ENCODE assay signal across 13 cellular contexts in genomic region chr2:75595541-75596395, GRCh38. TPM values are rescaled to one million over a fixed set of nuclear protein-coding genes. Genes with fewer than 3 reads are reported as not detected.
DNase-seq lines count a peak whose midpoint lies in the region; ATAC-seq, FAIRE-seq and TF ChIP-seq lines count a peak whose summit lies in the region.
"Had no signal": no experiment of that assay in that cellular context is flagged by ENCODE, and none has a peak within 500 bp of the region (broad histone marks: within the 10 kb centered on the region; RNA-seq: fewer than 3 reads in every experiment).

No MANE protein-coding gene starts in this region.

- TF ChIP-seq POLR2A in transverse colon (IDR thresholded peaks at IDR 0.05): no peak

- no peaks in the 10 kb centered on the region for H3K36me3 ChIP-seq in transverse colon

- H3K4me3 ChIP-seq in retinal pigment epithelial cell (ENCODE audit: low read length) (no peak overlapping the region), transverse colon (no peak overlapping the region)

- H3K27ac ChIP-seq in transverse colon: no peak overlapping the region

- ATAC-seq in GM19328 (IDR thresholded peaks at IDR 0.05; ENCODE audit: unreplicated experiment): no peak

- peak; percentile 88 for FAIRE-seq in RCC 7860 (lab: Jason Lieb, UNC)
- FAIRE-seq: D721Med had no signal

- H3K9me3 ChIP-seq in transverse colon: no peaks in the 10 kb centered on the region

- no peak for TF ChIP-seq EP300 in transverse colon (IDR thresholded peaks at IDR 0.05; ENCODE audit: low read depth)

- no peaks in the 10 kb centered on the region for H3K4me1 ChIP-seq in transverse colon

- TF ChIP-seq CTCF in retinal pigment epithelial cell (conservative IDR thresholded peaks at IDR 0.05; ENCODE audit: low read depth, low read length): no peak
- no peak for TF ChIP-seq CTCF in transverse colon (IDR thresholded peaks at IDR 0.05)

- intact Hi-C loops in transverse colon (cut with DNase I; ENCODE audit: low total_unique reads): no loop called here

- in situ Hi-C loops in transverse colon (cut with MboI; ENCODE audit: low pct_ligation_motif_present in 1 of 4, low pct_unique_long_range_greater_than_20kb in 1 of 4, low sequenced_read_pairs in 3 of 4): no loop called here

- 33 to 48% methylated on average over 1 of the region's 1 CpG for WGBS in transverse colon (ENCODE audit: low coverage in 1 of 2), 2 donors

- peak; percentile 95 for DNase-seq in ELR (ENCODE audit: low read depth)
- DNase-seq in RCC 7860 (ENCODE audit: low spot score): peak; percentile 86
- peak; percentile 79 for DNase-seq in fibroblast of gingiva (ENCODE audit: low read depth)
- DNase-seq in retinal pigment epithelial cell (ENCODE audit: low read depth): peak; percentile 96
- no peak for DNase-seq in transverse colon
- no peak for DNase-seq in mesenteric fat pad (ENCODE audit: low spot score)
- DNase-seq: activated CD8-positive, alpha-beta memory T cell treated with anti-CD3 and anti-CD28 coated beads, Interleukin-2, amount 50 U/mL, for 48 hours; anterior cingulate cortex; endodermal cell; NCI-H510A treated with DMSO at 0.1 percent for 48 hours; SHP77 had no signal

- H3K27me3 ChIP-seq in transverse colon: no peaks in the 10 kb centered on the region

RNA-seq across cellular contexts. Expression of gene EVA1A, which starts 35.0 kb away (rescaled TPM):
- total RNA-seq in transverse colon (not detected), mesenteric fat pad (0.71 TPM)

RNA-seq across cellular contexts. Expression of gene MRPL19, which starts 50.8 kb away (rescaled TPM):
- 100 to 1,000 TPM in 1 of 4 donors, 10 to 100 TPM in 2, 1 to 10 TPM in 1; 4.4 to 131 (median 27.4) TPM for total RNA-seq in transverse colon
- 53.1 TPM for total RNA-seq in mesenteric fat pad

Comparison
In these comparisons a context has a peak if more than half of its experiments do, and no peak if none do; other contexts are left out.
1. DNase-seq: peak in ELR (single experiment), RCC 7860 (single experiment), fibroblast of gingiva (single experiment) and retinal pigment epithelial cell (single experiment); none in transverse colon (single experiment) and mesenteric fat pad (single experiment).